ENCODE assay signal across 30 cellular contexts in the genomic region with DNA sequence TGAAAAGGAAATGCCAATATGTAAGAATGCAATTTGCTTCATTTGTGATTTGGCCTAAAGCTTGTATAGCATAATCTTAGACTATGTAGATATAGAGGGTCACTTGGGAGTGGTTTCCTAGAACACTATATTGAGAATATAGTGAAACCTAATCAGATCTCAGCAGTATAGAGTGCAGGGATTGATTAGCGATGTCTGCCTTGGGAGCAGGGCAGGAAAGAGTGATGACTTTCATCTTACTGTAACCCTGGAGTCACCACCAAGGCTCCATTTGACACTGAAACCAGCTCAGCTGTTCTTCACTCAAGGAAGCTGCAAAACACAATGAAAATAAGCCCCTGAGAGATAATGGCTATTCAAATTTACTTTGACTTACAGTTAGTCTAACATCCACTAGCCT.
"Had no signal": no experiment of that assay in that cellular context is flagged by ENCODE, and none has a peak within 500 bp of the region (broad histone marks: within the 10 kb centered on the region; RNA-seq: fewer than 3 reads in every experiment).

No MANE protein-coding gene starts in this region.

- H3K27me3 ChIP-seq: adrenal gland, body of pancreas, brain microvascular endothelial cell, breast epithelium had no signal

- H3K27ac ChIP-seq: adrenal gland, body of pancreas, brain microvascular endothelial cell, breast epithelium, VCaP had no signal

- DNase-seq: activated B cell treated with CpG ODN at 0.5 μM for 24 hours; activated CD4-positive, alpha-beta memory T cell treated with anti-CD3 and anti-CD28 coated beads for 36 hours; activated CD4-positive, alpha-beta T cell treated with anti-CD3 and anti-CD28 coated beads for 4 hours; activated CD4-positive, alpha-beta T cell treated with anti-CD3 and anti-CD28 coated beads, Interleukin-2, amount 10 ng/mL, durations not matched to agents 24 days and 14 days; activated CD4-positive, alpha-beta T cell treated with anti-CD3 and anti-CD28 coated beads, Interleukin-2, amount 50 U/mL, for 1 hour; activated CD4-positive, alpha-beta T cell treated with anti-CD3 and anti-CD28 coated beads, Interleukin-2, amount 50 U/mL, for 4 hours; activated CD4-positive, CD25-positive, alpha-beta regulatory T cell treated with anti-CD3 and anti-CD28 coated beads, Interleukin-2, amount 50 U/mL, for 72 hours; activated CD8-positive, alpha-beta memory T cell treated with anti-CD3 and anti-CD28 coated beads, Interleukin-2, amount 50 U/mL, for 4 hours; activated CD8-positive, alpha-beta T cell treated with anti-CD3 and anti-CD28 coated beads for 36 hours; activated effector memory CD4-positive, alpha-beta T cell treated with anti-CD3 and anti-CD28 coated beads, Interleukin-2, amount 50 U/mL, for 16 hours; activated gamma-delta T cell treated with Interleukin-2 at 50 U/mL for 16 hours; activated naive CD4-positive, alpha-beta T cell; activated naive CD4-positive, alpha-beta T cell treated with anti-CD3 and anti-CD28 coated beads for 36 hours; activated naive CD4-positive, alpha-beta T cell treated with anti-CD3 and anti-CD28 coated beads, Interleukin-2, amount 50 U/mL, for 16 hours; activated naive CD8-positive, alpha-beta T cell treated with anti-CD3 and anti-CD28 coated beads for 36 hours; activated T-cell treated with anti-CD3 and anti-CD28 coated beads for 4 hours; activated T-cell treated with anti-CD3 and anti-CD28 coated beads, Interleukin-2, amount 50 U/mL, for 1 hour; activated T-cell treated with anti-CD3 and anti-CD28 coated beads, Interleukin-2, amount 50 U/mL, for 4 hours; activated T-cell treated with anti-CD3 and anti-CD28 coated beads, Interleukin-2, amount 50 U/mL, for 72 hours; adrenal gland; amniotic stem cell; aorta; body of pancreas; brain microvascular endothelial cell; central memory CD4-positive, alpha-beta T cell; T-helper 1 cell; T-helper 2 cell; T-helper 9 cell had no signal

- H3K9me3 ChIP-seq: body of pancreas, breast epithelium had no signal

- H3K36me3 ChIP-seq: adrenal gland, brain microvascular endothelial cell, breast epithelium had no signal

- H3K4me3 ChIP-seq: adrenal gland, body of pancreas, breast epithelium had no signal

- H3K4me1 ChIP-seq: adrenal gland, body of pancreas, breast epithelium had no signal
